In genomic region chr16:21501223-21501868, GRCh38 we compare ENCODE assay signal across 8 cellular contexts.
A peak's percentile ranks its signal among the peaks of the same experiment; 100 is the strongest.
DNase-seq lines count a peak whose midpoint lies in the region; ATAC-seq, FAIRE-seq and TF ChIP-seq lines count a peak whose summit lies in the region.
"Not testable (repeated sequence)": the region's sequence is repeated elsewhere in the genome, so short reads cannot be mapped to it uniquely, and the experiment has no call there.

No MANE protein-coding gene starts in this region.

- H3K9me3 Mint-ChIP-seq in astrocyte (ENCODE audit: unreplicated experiment) = not testable (repeated sequence)

- 0 to 1% methylated on average over 24 to 41 of the region's 51 CpGs for WGBS in pancreas, 2 donors
- WGBS in suprapubic skin = no CpG with 5 or more reads among the region's 51 CpGs

- H3K4me2 ChIP-seq in astrocyte (ENCODE audit: low read length) = peak overlapping the region; percentile 92

- H3K27me3 Mint-ChIP-seq in astrocyte (ENCODE audit: low read depth, unreplicated experiment) = not testable (repeated sequence)

- not testable (repeated sequence) for H3K36me3 ChIP-seq in astrocyte (ENCODE audit: insufficient read depth, low read length); left ventricle myocardium inferior; pancreas; suprapubic skin

- H3K4me3 ChIP-seq in astrocyte (ENCODE audit: insufficient read depth, low read depth, low read length) = peak overlapping the region; percentile 70
- H3K4me3 ChIP-seq in left ventricle myocardium inferior = peak overlapping the region; percentile 96
- peak overlapping the region; percentile 60 to 98 (median 76) for H3K4me3 ChIP-seq in pancreas
- H3K4me3 ChIP-seq in suprapubic skin = peak overlapping the region; percentile 84

- not testable (repeated sequence) for FAIRE-seq in astrocyte (lab: Jason Lieb, UNC); pancreas (lab: Jason Lieb, UNC)

- TF ChIP-seq CTCF in VCaP (conservative IDR thresholded peaks at IDR 0.05); astrocyte (IDR thresholded peaks at IDR 0.05; ENCODE audit: insufficient read depth, low read depth, low read length); left ventricle myocardium inferior (IDR thresholded peaks at IDR 0.05; ENCODE audit: borderline replicate concordance); pancreas (IDR thresholded peaks at IDR 0.05); suprapubic skin (IDR thresholded peaks at IDR 0.05): not testable (repeated sequence)

- not testable (repeated sequence) for H3K9me3 ChIP-seq in astrocyte (ENCODE audit: insufficient read depth, low read depth, low read length); left ventricle myocardium inferior (replicated peaks); pancreas; suprapubic skin

- peak overlapping the region; percentile 91 for H3K9ac ChIP-seq in astrocyte (ENCODE audit: low read length)

- H4K20me1 ChIP-seq in astrocyte (ENCODE audit: insufficient read depth, low read length) = peaks cover 21% of the 10 kb centered on the region

- H3K27ac ChIP-seq in VCaP = peak overlapping the region; percentile 65
- H3K27ac ChIP-seq in astrocyte (ENCODE audit: low read depth, low read length) = peak overlapping the region; percentile 84
- H3K27ac ChIP-seq in left ventricle myocardium inferior (replicated peaks) = peak overlapping the region; percentile 99
- peak overlapping the region; percentile 91 to 97 (median 92) for H3K27ac ChIP-seq in pancreas
- peak overlapping the region; percentile 98 for H3K27ac ChIP-seq in suprapubic skin

- not testable (repeated sequence) for H3K36me3 Mint-ChIP-seq in astrocyte (ENCODE audit: low read depth, unreplicated experiment)

- not testable (repeated sequence) for TF ChIP-seq POLR2A in suprapubic skin (IDR thresholded peaks at IDR 0.05)

- peak; percentile 78 for DNase-seq in M059J (ENCODE audit: low read depth)
- peak; percentile 23 for DNase-seq in astrocyte (ENCODE audit: low read depth)
- DNase-seq in left ventricle myocardium inferior = peak; percentile 63
- peak; percentile 46 to 90 (median 76) for DNase-seq in pancreas
- peak in 1 of 2 donors; percentile 72 for DNase-seq in suprapubic skin (ENCODE audit: low spot score in 2 of 2)

- TF ChIP-seq EP300 in suprapubic skin (IDR thresholded peaks at IDR 0.05) = not testable (repeated sequence)

- not testable (repeated sequence) for H3K4me1 Mint-ChIP-seq in astrocyte (ENCODE audit: low read depth, unreplicated experiment)

- peak overlapping the region; percentile 86 for H3K27ac Mint-ChIP-seq in astrocyte (ENCODE audit: unreplicated experiment)

- H3K27me3 ChIP-seq in astrocyte (ENCODE audit: insufficient read depth, low read length); left ventricle myocardium inferior (ENCODE audit: low read depth); pancreas; suprapubic skin: not testable (repeated sequence)

- peak overlapping the region; percentile 88 for H3K4me3 Mint-ChIP-seq in astrocyte (ENCODE audit: unreplicated experiment)

- ATAC-seq in GM18498 (IDR thresholded peaks at IDR 0.05; ENCODE audit: unreplicated experiment) (peak; percentile 57), HG02678 (IDR thresholded peaks at IDR 0.05; ENCODE audit: unreplicated experiment) (peak; percentile 55), pancreas (peak; percentile 76 to 83 (median 81))

- H3K4me1 ChIP-seq in astrocyte (ENCODE audit: insufficient read depth, low read length); pancreas: not testable (repeated sequence)
- H3K4me1 ChIP-seq in left ventricle myocardium inferior (peaks cover 33% of the 10 kb centered on the region), suprapubic skin (peaks cover 14% of the 10 kb centered on the region)

- intact Hi-C loops in left ventricle myocardium inferior (cut with micrococcal nuclease); pancreas (cut with DNase I): not testable (repeated sequence)

- H3K79me2 ChIP-seq in astrocyte (ENCODE audit: insufficient read depth, low read length) = peaks cover 44% of the 10 kb centered on the region

- H2AFZ ChIP-seq in astrocyte (ENCODE audit: low read depth, low read length) = peak overlapping the region; percentile 75
